ENCODE assay signal across 8 cellular contexts in genomic region chr11:569273-569885, GRCh38. TPM values are rescaled to one million over a fixed set of nuclear protein-coding genes. Genes with fewer than 3 reads are reported as not detected.
DNase-seq lines count a peak whose midpoint lies in the region; ATAC-seq, FAIRE-seq and TF ChIP-seq lines count a peak whose summit lies in the region.

No MANE protein-coding gene starts in this region.

- ATAC-seq in GM18861 (IDR thresholded peaks at IDR 0.05; ENCODE audit: unreplicated experiment): no peak
- ATAC-seq in GM18517 (IDR thresholded peaks at IDR 0.05; ENCODE audit: unreplicated experiment): no peak

- H3K4me1 ChIP-seq in HUES48 (ENCODE audit: control insufficient read depth, insufficient read depth, low read length) (peaks cover 12% of the 10 kb centered on the region), adrenal gland (replicated peaks in 1 of 2) (peaks cover 7 to 12% of the 10 kb centered on the region in 2 donors), kidney (ENCODE audit: control insufficient read depth in 1 of 2, insufficient read depth in 1 of 2, low read depth in 1 of 2, low read length in 2 of 2) (peaks cover 8 to 21% of the 10 kb centered on the region in 2 donors), subcutaneous abdominal adipose tissue (ENCODE audit: control insufficient read depth in 5 of 5, insufficient read depth in 5 of 5, low read length in 5 of 5) (peaks cover 2 to 17% (median 15%) of the 10 kb centered on the region in 5 donors)

- H3K27me3 ChIP-seq in HUES48 (ENCODE audit: control insufficient read depth, insufficient read depth, low read length) (peaks cover 4% of the 10 kb centered on the region), adrenal gland (no peaks in the 10 kb centered on the region), subcutaneous abdominal adipose tissue (ENCODE audit: control insufficient read depth in 5 of 5, insufficient read depth in 4 of 5, low read length in 5 of 5) (peaks cover 0 to 4% (median under 1%) of the 10 kb centered on the region in 5 donors)

- intact Hi-C loops in adrenal gland (cut with DNase I): no loop called here
- intact Hi-C loops in kidney (cut with DNase I): no loop called here

- FAIRE-seq in kidney (lab: Jason Lieb, UNC): no peak

- H3K27ac ChIP-seq in HUES48 (ENCODE audit: low read depth, low read length): no peak overlapping the region
- peak overlapping the region in 4 of 5 donors; percentile 42 to 79 (median 66) for H3K27ac ChIP-seq in adrenal gland
- no peak overlapping the region for H3K27ac ChIP-seq in kidney (ENCODE audit: low read depth in 2 of 2, low read length in 2 of 2)
- no peak overlapping the region for H3K27ac ChIP-seq in subcutaneous abdominal adipose tissue (ENCODE audit: low read depth, low read length)

- in situ Hi-C loops in ACHN (cut with HindIII; ENCODE audit: low pct_ligation_motif_present, low pct_unique_long_range_greater_than_20kb, low sequenced_read_pairs): no loop called here

- H3K9ac ChIP-seq in HUES48 (ENCODE audit: low read depth, low read length) (no peak overlapping the region), kidney (ENCODE audit: low read length in 2 of 2) (peak overlapping the region in 1 of 2 donors; percentile 69), subcutaneous abdominal adipose tissue (ENCODE audit: low read length in 5 of 5) (peak overlapping the region in 4 of 5 donors; percentile 52 to 81 (median 70))

- WGBS in adrenal gland, 4 donors: 32 to 41% (median 37%) methylated on average over 8 to 28 of the region's 28 CpGs

- peak overlapping the region; percentile 62 for H3K4me3 ChIP-seq in HUES48 (ENCODE audit: low read depth, low read length)
- peak overlapping the region in 2 of 4 donors; percentile 35 to 85 for H3K4me3 ChIP-seq in adrenal gland
- H3K4me3 ChIP-seq in kidney (ENCODE audit: low read length in 2 of 2): peak overlapping the region; percentile 48 to 60
- H3K4me3 ChIP-seq in subcutaneous abdominal adipose tissue (ENCODE audit: low read depth in 1 of 5, low read length in 5 of 5): peak overlapping the region; percentile 53 to 70 (median 64)

- no peak for TF ChIP-seq POLR2A in adrenal gland (IDR thresholded peaks at IDR 0.05)

- TF ChIP-seq CTCF in adrenal gland (IDR thresholded peaks at IDR 0.05) (no peak), kidney (IDR thresholded peaks at IDR 0.05; ENCODE audit: borderline replicate concordance, extremely low read depth, insufficient read depth) (no peak)

- no peaks in the 10 kb centered on the region for H3K9me3 ChIP-seq in HUES48 (ENCODE audit: control insufficient read depth, insufficient read depth, low read length)
- no peaks in the 10 kb centered on the region for H3K9me3 ChIP-seq in adrenal gland (replicated peaks in 1 of 3)
- H3K9me3 ChIP-seq in kidney (ENCODE audit: control insufficient read depth in 1 of 2, low read length in 2 of 2): no peaks in the 10 kb centered on the region
- no peaks in the 10 kb centered on the region for H3K9me3 ChIP-seq in subcutaneous abdominal adipose tissue (ENCODE audit: control insufficient read depth in 5 of 5, low read length in 5 of 5)

- H3K36me3 ChIP-seq in HUES48 (ENCODE audit: control insufficient read depth, insufficient read depth, low read length): no peaks in the 10 kb centered on the region
- H3K36me3 ChIP-seq in adrenal gland (replicated peaks in 1 of 2): no peaks in the 10 kb centered on the region
- H3K36me3 ChIP-seq in kidney (ENCODE audit: control insufficient read depth in 1 of 2, insufficient read depth in 2 of 2, low read length in 2 of 2): no peaks in the 10 kb centered on the region
- H3K36me3 ChIP-seq in subcutaneous abdominal adipose tissue (ENCODE audit: control insufficient read depth in 5 of 5, insufficient read depth in 5 of 5, low read length in 5 of 5): no peaks in the 10 kb centered on the region

- DNase-seq in adrenal gland (peak in 3 of 7 donors; percentile 47 to 68 (median 54)), kidney (peak; percentile 79), AG08395 (ENCODE audit: low spot score) (no peak), ACHN (no peak)

RNA-seq across cellular contexts. Expression of gene PHRF1, which starts 6.9 kb away (rescaled TPM):
- total RNA-seq in adrenal gland: 10 to 100 TPM; 17.2 to 42.2 (median 30.1) TPM
- 10 to 100 TPM in 2 of 3 donors, 1 to 10 TPM in 1; 8.7 to 62.3 (median 23.3) TPM for polyA plus RNA-seq in adrenal gland
- 30.9 TPM for total RNA-seq in kidney
- 7.5 TPM for polyA plus RNA-seq in kidney (ENCODE audit: insufficient read depth, low read depth, low replicate concordance)

RNA-seq across cellular contexts. Expression of gene RASSF7, which starts 8.6 kb away (rescaled TPM):
- total RNA-seq in adrenal gland (10 to 100 TPM in 4 of 8 donors, 1 to 10 TPM in 4; 2.9 to 18.2 (median 7.9) TPM), kidney (106 TPM)
- polyA plus RNA-seq in adrenal gland (10 to 100 TPM in 1 of 3 donors, 1 to 10 TPM in 1, under 1 TPM in 1; 0.33 to 19.9 (median 9.8) TPM), kidney (ENCODE audit: insufficient read depth, low read depth, low replicate concordance) (108 TPM)

RNA-seq across cellular contexts. Expression of gene LMNTD2, which starts 8.8 kb away (rescaled TPM):
- 1 to 10 TPM in 7 of 8 donors, under 1 TPM in 1; 0.35 to 9.1 (median 6.1) TPM for total RNA-seq in adrenal gland
- 10 to 100 TPM in 2 of 3 donors, under 1 TPM in 1; 0.20 to 21.0 (median 12.7) TPM for polyA plus RNA-seq in adrenal gland
- total RNA-seq in kidney: 8.0 TPM
- polyA plus RNA-seq in kidney (ENCODE audit: insufficient read depth, low read depth, low replicate concordance): 6.2 TPM

RNA-seq across cellular contexts. Expression of gene LRRC56, which starts 32.1 kb away (rescaled TPM):
- total RNA-seq in adrenal gland (1 to 10 TPM in 2 of 8 donors, under 1 TPM in 5, not detected in 1; 0.32 to 1.7 (median 0.93) TPM), kidney (7.7 TPM)
- polyA plus RNA-seq in adrenal gland (1 to 10 TPM in 2 of 3 donors, not detected in 1; 1.7 to 4.3 TPM), kidney (ENCODE audit: insufficient read depth, low read depth, low replicate concordance) (1.2 TPM)

RNA-seq across cellular contexts. Expression of gene HRAS, which starts 34.0 kb away (rescaled TPM):
- total RNA-seq in adrenal gland (10 to 100 TPM; 10.8 to 45.0 (median 39.0) TPM), kidney (66.1 TPM)
- polyA plus RNA-seq in adrenal gland (100 to 1,000 TPM in 2 of 3 donors, 10 to 100 TPM in 1; 18.7 to 190 (median 164) TPM), kidney (ENCODE audit: insufficient read depth, low read depth, low replicate concordance) (100 TPM)

Comparison
In these comparisons a context has a peak if more than half of its experiments do, and no peak if none do; other contexts are left out.
1. H3K27ac ChIP-seq: peak in adrenal gland (4 of 5); none in HUES48 (single experiment), kidney (0 of 2) and subcutaneous abdominal adipose tissue (single experiment).